ENCODE assay signal across 28 cellular contexts in the genomic region with DNA sequence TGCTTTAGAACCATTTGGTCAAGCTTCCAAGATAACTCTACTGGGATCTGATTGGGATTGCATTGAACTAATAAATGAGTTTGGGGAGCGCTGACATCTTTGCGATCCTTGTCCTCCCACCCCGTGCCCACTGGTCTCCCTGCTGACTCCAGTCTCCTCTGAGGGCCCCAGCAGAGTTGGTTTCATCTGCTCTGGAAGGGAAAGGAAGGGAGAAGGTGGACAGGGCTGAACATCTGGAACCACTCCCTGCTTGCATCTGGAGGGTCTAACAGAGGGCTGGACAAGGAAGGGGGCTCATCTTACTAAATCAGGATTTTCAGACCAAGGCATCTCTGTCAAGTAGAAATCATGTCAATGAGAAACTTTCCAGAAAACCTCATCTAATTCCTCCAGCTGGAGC. TPM values are rescaled to one million over a fixed set of nuclear protein-coding genes. Genes with fewer than 3 reads are reported as not detected.
"Had no signal": no experiment of that assay in that cellular context is flagged by ENCODE, and none has a peak within 500 bp of the region (broad histone marks: within the 10 kb centered on the region; RNA-seq: fewer than 3 reads in every experiment).

No MANE protein-coding gene starts in this region.

- H3K4me1 ChIP-seq: testis, transverse colon, uterus, vagina had no signal

- H3K4me3 ChIP-seq: stomach, suprapubic skin, testis, thoracic aorta, thyroid gland, tibial artery, tibial nerve, transverse colon, upper lobe of left lung, uterus, vagina had no signal

- ATAC-seq: stimulated activated effector memory CD8-positive, alpha-beta T cell treated with anti-CD3 and anti-CD28 coated beads, Interleukin-12 subunit alpha, Interleukin-12 subunit beta, amount 100 ng/mL, for 72 hours; stimulated activated memory B cell treated with anti-CD40 and anti-IgM and Interleukin-4, amounts not matched to agents 10 μg/mL and 1 μg/mL and 100 μg/mL, for 72 hours; stimulated activated naive B cell treated with anti-CD40 and anti-IgM and Interleukin-4, amounts not matched to agents 10 μg/mL and 1 μg/mL and 100 μg/mL, for 72 hours; stimulated activated naive CD8-positive, alpha-beta T cell treated with anti-CD3 and anti-CD28 coated beads, Interleukin-15, amount 100 ng/mL, for 72 hours; stimulated activated naive CD8-positive, alpha-beta T cell treated with anti-CD3 and anti-CD28 coated beads, Interleukin-15, Interleukin-2, amounts not matched to agents 100 U/mL and 50 U/mL, for 24 hours had no signal

- DNase-seq: stimulated activated CD4-positive, alpha-beta T cell treated with anti-CD3 and anti-CD28 coated beads, Interleukin-2, amount 100 ng/mL, for 48 hours; stimulated activated CD4-positive, alpha-beta T cell treated with anti-CD3 and anti-CD28 coated beads, Interleukin-4, amount 100 ng/mL, for 1 hour; stimulated activated CD4-positive, alpha-beta T cell treated with anti-CD3 and anti-CD28 coated beads, Interleukin-4, amount 100 ng/mL, for 24 hours; stimulated activated CD4-positive, alpha-beta T cell treated with anti-CD3 and anti-CD28 coated beads, Interleukin-4, amount 100 ng/mL, for 4 hours; stimulated activated CD8-positive, alpha-beta memory T cell treated with anti-CD3 and anti-CD28 coated beads, Interleukin-4, amount 100 ng/mL, for 48 hours; stimulated activated naive B cell treated with anti-CD40 and anti-IgM and Interleukin-4, amounts not matched to agents 10 μg/mL and 1 μg/mL and 100 μg/mL, for 72 hours; stimulated activated naive CD4-positive, alpha-beta T cell; stimulated activated naive CD4-positive, alpha-beta T cell treated with Interleukin-2 at 50 U/mL for 16 hours; stimulated activated naive CD8-positive, alpha-beta T cell treated with anti-CD3 and anti-CD28 coated beads, Interleukin-15, amount 100 ng/mL, for 72 hours; stimulated activated naive CD8-positive, alpha-beta T cell treated with anti-CD3 and anti-CD28 coated beads, Interleukin-15, Interleukin-2, amounts not matched to agents 100 U/mL and 50 U/mL, for 24 hours; stomach; substantia nigra; testis; thyroid gland; tibial artery; transverse colon; upper lobe of left lung; uterus had no signal

- H3K27ac ChIP-seq: stomach, suprapubic skin, testis, thoracic aorta, thyroid gland, tibial artery, tibial nerve, transverse colon, upper lobe of left lung, uterus, vagina had no signal

- H3K36me3 ChIP-seq: stomach, suprapubic skin, thoracic aorta, thyroid gland, tibial artery, tibial nerve, transverse colon, upper lobe of left lung, uterus, vagina had no signal

- H3K27me3 ChIP-seq: testis, vagina had no signal

- H3K9me3 ChIP-seq: suprapubic skin, testis, thyroid gland, uterus had no signal

RNA-seq across cellular contexts. Expression of a gene that starts 12.8 kb away (rescaled TPM):
- total RNA-seq: subcutaneous adipose tissue, temporal lobe, thoracic aorta, thyroid gland, tibial nerve, transverse colon, upper lobe of left lung, ureter, urinary bladder, uterus, vagina had no signal
- polyA plus RNA-seq: stomach, urinary bladder had no signal
